In the genomic region with DNA sequence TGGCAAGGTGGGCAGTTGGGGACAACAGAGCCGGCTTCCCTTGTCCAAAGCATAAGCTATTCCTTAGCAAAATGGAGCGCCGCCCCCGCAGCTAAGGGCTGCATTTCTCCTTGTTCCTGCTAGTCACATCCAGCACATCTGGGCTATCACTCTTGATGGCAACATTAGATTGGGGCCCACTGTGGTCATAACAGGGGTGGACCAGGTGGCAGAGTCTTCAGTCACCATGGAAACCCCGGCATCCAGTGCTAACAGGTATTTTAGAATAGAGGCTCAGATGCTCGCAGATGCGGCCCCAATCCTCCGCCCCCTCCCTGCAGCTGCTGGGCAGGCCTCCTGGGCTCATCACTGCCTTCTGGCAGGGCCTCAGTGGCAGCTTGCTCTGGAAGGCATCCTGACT, we compare ENCODE assay signal across 16 cellular contexts.
DNase-seq lines count a peak whose midpoint lies in the region; ATAC-seq and TF ChIP-seq lines count a peak whose summit lies in the region.
"Had no signal": no experiment of that assay in that cellular context is flagged by ENCODE, and none has a peak within 500 bp of the region (broad histone marks: within the 10 kb centered on the region; RNA-seq: fewer than 3 reads in every experiment).

No MANE protein-coding gene starts in this region.

- DNase-seq in NCI-H2227 (lab: John Stamatoyannopoulos, UW; ENCODE audit: unreplicated experiment), result peak; percentile 50
- no peak for DNase-seq in NCI-H2227 treated with DMSO at 0.1 percent for 48 hours (lab: John Stamatoyannopoulos, UW)
- DNase-seq in stimulated activated naive CD8-positive, alpha-beta T cell treated with anti-CD3 and anti-CD28 coated beads, Interleukin-15, amount 100 ng/mL, for 72 hours, result no peak
- no peak for DNase-seq in stimulated activated naive CD8-positive, alpha-beta T cell treated with anti-CD3 and anti-CD28 coated beads, Interleukin-15, Interleukin-2, amounts not matched to agents 100 U/mL and 50 U/mL, for 24 hours
- DNase-seq in glutamatergic neuron, result peak; percentile 33
- no peak for DNase-seq in amniotic stem cell (lab: John Stamatoyannopoulos, UW)
- DNase-seq: 8988T; Calu3; CD4-positive, alpha-beta memory T cell; DMS79; GDM1; HCEC 1CT had no signal

- peaks cover 30% of the 10 kb centered on the region for H3K4me1 Mint-ChIP-seq in stimulated activated naive CD8-positive, alpha-beta T cell treated with anti-CD3 and anti-CD28 coated beads, Interleukin-15, amount 100 ng/mL, for 72 hours
- H3K4me1 Mint-ChIP-seq in glutamatergic neuron (ENCODE audit: low read depth, unreplicated experiment), result peaks cover 2% of the 10 kb centered on the region
- H3K4me1 Mint-ChIP-seq: CD14-positive monocyte had no signal

- no peak for TF ChIP-seq CTCF in glutamatergic neuron (IDR thresholded peaks at IDR 0.05; ENCODE audit: partially characterized antibody, unreplicated experiment)

- no peaks in the 10 kb centered on the region for H3K9me3 Mint-ChIP-seq in stimulated activated naive CD8-positive, alpha-beta T cell treated with anti-CD3 and anti-CD28 coated beads, Interleukin-15, amount 100 ng/mL, for 72 hours
- H3K9me3 Mint-ChIP-seq in glutamatergic neuron (ENCODE audit: unreplicated experiment), result peaks cover 2% of the 10 kb centered on the region
- H3K9me3 Mint-ChIP-seq: CD14-positive monocyte; CD4-positive, alpha-beta memory T cell; GM23338 had no signal

- H3K27me3 Mint-ChIP-seq in stimulated activated naive CD8-positive, alpha-beta T cell treated with anti-CD3 and anti-CD28 coated beads, Interleukin-15, amount 100 ng/mL, for 72 hours, result peaks cover 8% of the 10 kb centered on the region
- peaks cover 4% of the 10 kb centered on the region for H3K27me3 Mint-ChIP-seq in glutamatergic neuron (ENCODE audit: unreplicated experiment)

- H3K36me3 Mint-ChIP-seq in glutamatergic neuron (ENCODE audit: unreplicated experiment), result no peaks in the 10 kb centered on the region
- H3K36me3 Mint-ChIP-seq: CD14-positive monocyte; CD4-positive, alpha-beta memory T cell had no signal

- no peak for ATAC-seq in stimulated activated naive CD8-positive, alpha-beta T cell treated with anti-CD3 and anti-CD28 coated beads, Interleukin-15, amount 100 ng/mL, for 72 hours
- no peak for ATAC-seq in stimulated activated naive CD8-positive, alpha-beta T cell treated with anti-CD3 and anti-CD28 coated beads, Interleukin-15, Interleukin-2, amounts not matched to agents 100 U/mL and 50 U/mL, for 24 hours
- ATAC-seq in GM21447 (IDR thresholded peaks at IDR 0.05; ENCODE audit: unreplicated experiment), result no peak
- ATAC-seq in HG02623 (IDR thresholded peaks at IDR 0.05; ENCODE audit: unreplicated experiment), result no peak

- peak overlapping the region; percentile 14 to 77 for H3K27ac Mint-ChIP-seq in stimulated activated naive CD8-positive, alpha-beta T cell treated with anti-CD3 and anti-CD28 coated beads, Interleukin-15, amount 100 ng/mL, for 72 hours
- H3K27ac Mint-ChIP-seq in glutamatergic neuron (ENCODE audit: unreplicated experiment), result no peak overlapping the region
- H3K27ac Mint-ChIP-seq: CD14-positive monocyte, GM23338 had no signal

- H3K4me3 Mint-ChIP-seq in stimulated activated naive CD8-positive, alpha-beta T cell treated with anti-CD3 and anti-CD28 coated beads, Interleukin-15, amount 100 ng/mL, for 72 hours, result no peak overlapping the region
- no peak overlapping the region for H3K4me3 Mint-ChIP-seq in glutamatergic neuron (ENCODE audit: unreplicated experiment)
- H3K4me3 Mint-ChIP-seq: CD14-positive monocyte; CD4-positive, alpha-beta memory T cell; GM23338 had no signal

Comparison
In these comparisons a context has a peak if more than half of its experiments do, and no peak if none do; other contexts are left out.
1. DNase-seq: peak in NCI-H2227 (single experiment) and glutamatergic neuron (single experiment); none in NCI-H2227 treated with DMSO at 0.1 percent for 48 hours (single experiment), stimulated activated naive CD8-positive, alpha-beta T cell treated with anti-CD3 and anti-CD28 coated beads, Interleukin-15, amount 100 ng/mL, for 72 hours (0 of 2), stimulated activated naive CD8-positive, alpha-beta T cell treated with anti-CD3 and anti-CD28 coated beads, Interleukin-15, Interleukin-2, amounts not matched to agents 100 U/mL and 50 U/mL, for 24 hours (single experiment) and amniotic stem cell (single experiment).